Comparison of ENCODE assay signal across 14 cellular contexts in the genomic region with DNA sequence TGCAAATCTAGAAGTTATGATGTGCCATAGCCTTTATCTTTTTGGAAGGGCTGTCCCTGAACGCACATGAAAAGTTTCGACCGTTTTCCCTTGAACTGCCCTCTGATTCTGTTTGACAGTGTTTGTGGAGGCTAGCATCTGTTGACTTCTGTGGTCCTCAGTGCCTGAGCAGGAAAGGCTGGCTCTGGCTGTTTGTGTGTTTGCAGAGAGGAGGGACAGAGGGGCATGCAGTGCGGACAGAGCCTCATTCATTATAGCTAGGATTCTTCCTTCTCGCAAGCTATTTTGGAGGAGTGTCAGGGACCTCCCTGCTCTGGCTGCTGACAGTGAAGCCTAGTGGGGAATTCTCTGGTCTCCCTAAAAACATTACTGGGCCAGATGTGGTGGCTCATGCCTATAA.
A peak's percentile ranks its signal among the peaks of the same experiment; 100 is the strongest.
DNase-seq lines count a peak whose midpoint lies in the region; ATAC-seq and TF ChIP-seq lines count a peak whose summit lies in the region.
"Had no signal": no experiment of that assay in that cellular context is flagged by ENCODE, and none has a peak within 500 bp of the region (broad histone marks: within the 10 kb centered on the region; RNA-seq: fewer than 3 reads in every experiment).

No MANE protein-coding gene starts in this region.

- DNase-seq in MCF 10A (ENCODE audit: unreplicated experiment): no peak
- DNase-seq in breast epithelium (ENCODE audit: low spot score in 2 of 2): no peak
- peak; percentile 43 for DNase-seq in islet precursor cell
- peak; percentile 51 for DNase-seq in pons (ENCODE audit: low spot score)
- no peak for DNase-seq in activated CD4-positive, alpha-beta memory T cell treated with anti-CD3 and anti-CD28 coated beads, Interleukin-2, amount 10 ng/mL, durations not matched to agents 7 days and 5 days
- DNase-seq in stimulated activated naive CD8-positive, alpha-beta T cell treated with anti-CD3 and anti-CD28 coated beads, Interleukin-15, amount 100 ng/mL, for 72 hours: no peak
- DNase-seq in posterior vena cava (ENCODE audit: low spot score): no peak
- DNase-seq: Caco-2; CD8-positive, alpha-beta memory T cell; DND-41; GDM1 had no signal

- peak overlapping the region; percentile 93 for H3K27ac Mint-ChIP-seq in MCF 10A (ENCODE audit: low read depth, unreplicated experiment)
- H3K27ac Mint-ChIP-seq in activated CD4-positive, alpha-beta memory T cell treated with anti-CD3 and anti-CD28 coated beads, Interleukin-2, amount 10 ng/mL, durations not matched to agents 7 days and 5 days: no peak overlapping the region
- no peak overlapping the region for H3K27ac Mint-ChIP-seq in stimulated activated naive CD8-positive, alpha-beta T cell treated with anti-CD3 and anti-CD28 coated beads, Interleukin-15, amount 100 ng/mL, for 72 hours

- TF ChIP-seq CTCF in MCF 10A (IDR thresholded peaks at IDR 0.05; ENCODE audit: unreplicated experiment) (no peak), breast epithelium (IDR thresholded peaks at IDR 0.05) (no peak)

- BruUV-seq in MCF 10A (replicated peaks; lab: Mats Ljungman, UMichigan): no TSS peak

- H3K9me3 Mint-ChIP-seq in MCF 10A (ENCODE audit: unreplicated experiment): no peaks in the 10 kb centered on the region
- H3K9me3 Mint-ChIP-seq in activated CD4-positive, alpha-beta memory T cell treated with anti-CD3 and anti-CD28 coated beads, Interleukin-2, amount 10 ng/mL, durations not matched to agents 7 days and 5 days: no peaks in the 10 kb centered on the region
- H3K9me3 Mint-ChIP-seq in stimulated activated naive CD8-positive, alpha-beta T cell treated with anti-CD3 and anti-CD28 coated beads, Interleukin-15, amount 100 ng/mL, for 72 hours: no peaks in the 10 kb centered on the region
- H3K9me3 Mint-ChIP-seq: CD8-positive, alpha-beta memory T cell had no signal

- CTCF ChIA-PET in MCF 10A (lab: Yijun Ruan, JAX): interaction anchor here (0.7 to 0.9 kb wide), 2 partner anchors 12 to 91 kb away, joined by 3 read pairs; no protein-coding TSS in a partner anchor
- CTCF ChIA-PET in activated CD4-positive, alpha-beta memory T cell treated with anti-CD3 and anti-CD28 coated beads, Interleukin-2, amount 10 ng/mL, durations not matched to agents 7 days and 5 days (lab: Charles Lee): no interaction called here

- H3K4me1 ChIP-seq in breast epithelium: no peaks in the 10 kb centered on the region
- H3K4me1 ChIP-seq: BLaER1, Caco-2 had no signal

- no peak overlapping the region for H3K4me3 ChIP-seq in breast epithelium
- H3K4me3 ChIP-seq: BLaER1 had no signal

- H3K27ac ChIP-seq in breast epithelium: no peak overlapping the region
- H3K27ac ChIP-seq: 22Rv1, BLaER1 had no signal

- TF ChIP-seq POLR2A in breast epithelium (IDR thresholded peaks at IDR 0.05): no peak

- H3K27me3 Mint-ChIP-seq in MCF 10A (ENCODE audit: insufficient read depth, unreplicated experiment): no peaks in the 10 kb centered on the region
- H3K27me3 Mint-ChIP-seq in activated CD4-positive, alpha-beta memory T cell treated with anti-CD3 and anti-CD28 coated beads, Interleukin-2, amount 10 ng/mL, durations not matched to agents 7 days and 5 days: no peaks in the 10 kb centered on the region
- H3K27me3 Mint-ChIP-seq in stimulated activated naive CD8-positive, alpha-beta T cell treated with anti-CD3 and anti-CD28 coated beads, Interleukin-15, amount 100 ng/mL, for 72 hours: no peaks in the 10 kb centered on the region
- H3K27me3 Mint-ChIP-seq: CD8-positive, alpha-beta memory T cell had no signal

- POLR2A ChIA-PET in MCF 10A (lab: Yijun Ruan, JAX): interaction anchor here (1.1 to 3.4 kb wide), 6 partner anchors 7 to 248 kb away, joined by 3 to 15 read pairs (median 6); a partner anchor contains a TSS
- POLR2A ChIA-PET in activated CD4-positive, alpha-beta memory T cell treated with anti-CD3 and anti-CD28 coated beads, Interleukin-2, amount 10 ng/mL, durations not matched to agents 7 days and 5 days (lab: Charles Lee): no interaction called here

- no peak overlapping the region for H3K4me3 Mint-ChIP-seq in MCF 10A (ENCODE audit: unreplicated experiment)
- H3K4me3 Mint-ChIP-seq in activated CD4-positive, alpha-beta memory T cell treated with anti-CD3 and anti-CD28 coated beads, Interleukin-2, amount 10 ng/mL, durations not matched to agents 7 days and 5 days: no peak overlapping the region
- no peak overlapping the region for H3K4me3 Mint-ChIP-seq in stimulated activated naive CD8-positive, alpha-beta T cell treated with anti-CD3 and anti-CD28 coated beads, Interleukin-15, amount 100 ng/mL, for 72 hours
- H3K4me3 Mint-ChIP-seq: CD8-positive, alpha-beta memory T cell had no signal

- no peak for ATAC-seq in stimulated activated naive CD8-positive, alpha-beta T cell treated with anti-CD3 and anti-CD28 coated beads, Interleukin-15, amount 100 ng/mL, for 72 hours
- ATAC-seq: HCT116 had no signal

- H3K27me3 ChIP-seq in breast epithelium: no peaks in the 10 kb centered on the region
- H3K27me3 ChIP-seq: BLaER1 had no signal

- H3K9me3 ChIP-seq in breast epithelium: no peaks in the 10 kb centered on the region
- H3K9me3 ChIP-seq: BLaER1, Caco-2 had no signal

- no peaks in the 10 kb centered on the region for H3K36me3 ChIP-seq in breast epithelium

- H3K36me3 Mint-ChIP-seq in MCF 10A (ENCODE audit: insufficient read depth, unreplicated experiment): peaks cover under 1% of the 10 kb centered on the region
- no peaks in the 10 kb centered on the region for H3K36me3 Mint-ChIP-seq in activated CD4-positive, alpha-beta memory T cell treated with anti-CD3 and anti-CD28 coated beads, Interleukin-2, amount 10 ng/mL, durations not matched to agents 7 days and 5 days (ENCODE audit: low read depth)

- intact Hi-C loops in MCF 10A (cut with micrococcal nuclease) (no loop called here), breast epithelium (cut with DNase I; ENCODE audit: low total_unique reads) (no loop called here), posterior vena cava (cut with DNase I) (no loop called here)

- H3K4me1 Mint-ChIP-seq in MCF 10A (ENCODE audit: insufficient read depth, unreplicated experiment): peaks cover 16% of the 10 kb centered on the region
- H3K4me1 Mint-ChIP-seq in activated CD4-positive, alpha-beta memory T cell treated with anti-CD3 and anti-CD28 coated beads, Interleukin-2, amount 10 ng/mL, durations not matched to agents 7 days and 5 days: no peaks in the 10 kb centered on the region
- no peaks in the 10 kb centered on the region for H3K4me1 Mint-ChIP-seq in stimulated activated naive CD8-positive, alpha-beta T cell treated with anti-CD3 and anti-CD28 coated beads, Interleukin-15, amount 100 ng/mL, for 72 hours
- H3K4me1 Mint-ChIP-seq: CD8-positive, alpha-beta memory T cell had no signal

Comparison
In these comparisons a context has a peak if more than half of its experiments do, and no peak if none do; other contexts are left out.
1. DNase-seq: peak in islet precursor cell (single experiment) and pons (single experiment); none in MCF 10A (single experiment), breast epithelium (0 of 2), activated CD4-positive, alpha-beta memory T cell treated with anti-CD3 and anti-CD28 coated beads, Interleukin-2, amount 10 ng/mL, durations not matched to agents 7 days and 5 days (single experiment), stimulated activated naive CD8-positive, alpha-beta T cell treated with anti-CD3 and anti-CD28 coated beads, Interleukin-15, amount 100 ng/mL, for 72 hours (0 of 2) and posterior vena cava (single experiment).